8 cellular contexts compared by ENCODE assay signal in genomic region chr10:50260791-50261281, GRCh38. TPM values are rescaled to one million over a fixed set of nuclear protein-coding genes. Genes with fewer than 3 reads are reported as not detected.
DNase-seq lines count a peak whose midpoint lies in the region; ATAC-seq, FAIRE-seq and TF ChIP-seq lines count a peak whose summit lies in the region.

No MANE protein-coding gene starts in this region.

- TF ChIP-seq POLR2A in upper lobe of left lung (IDR thresholded peaks at IDR 0.05) = no peak

- H3K36me3 ChIP-seq in upper lobe of left lung (no peaks in the 10 kb centered on the region), psoas muscle (ENCODE audit: insufficient read depth in 1 of 2, low read depth in 1 of 2) (no peaks in the 10 kb centered on the region)

- H3K36me3 Mint-ChIP-seq in effector memory CD8-positive, alpha-beta T cell (ENCODE audit: insufficient read depth) = no peaks in the 10 kb centered on the region

- ATAC-seq in GM21447 (IDR thresholded peaks at IDR 0.05; ENCODE audit: unreplicated experiment) (peak; percentile 99), HG03558 (IDR thresholded peaks at IDR 0.05; ENCODE audit: extremely low read depth, unreplicated experiment) (peak; percentile 99), upper lobe of left lung (ENCODE audit: low FRiP score in 2 of 2) (no peak), psoas muscle (no peak)
- ATAC-seq in effector memory CD8-positive, alpha-beta T cell (replicated peaks) = peak; percentile 93

- no peak overlapping the region for H3K4me3 Mint-ChIP-seq in effector memory CD8-positive, alpha-beta T cell

- no peak for TF ChIP-seq EP300 in upper lobe of left lung (IDR thresholded peaks at IDR 0.05)

- DNase-seq in GM18507 (ENCODE audit: extremely low spot score, insufficient read length, low read depth) (peak; percentile 52), anterior cingulate cortex (lab: John Stamatoyannopoulos, UW) (no peak), upper lobe of left lung (no peak), psoas muscle (no peak), iPS-NIHi11 (ENCODE audit: low spot score) (no peak)
- DNase-seq in effector memory CD8-positive, alpha-beta T cell = no peak

- peaks cover 9 to 13% of the 10 kb centered on the region in 2 donors for H3K4me1 Mint-ChIP-seq in effector memory CD8-positive, alpha-beta T cell (ENCODE audit: low read depth in 2 of 2)

- H3K27ac Mint-ChIP-seq in effector memory CD8-positive, alpha-beta T cell = no peak overlapping the region

- TF ChIP-seq CTCF in upper lobe of left lung (IDR thresholded peaks at IDR 0.05) (no peak), psoas muscle (IDR thresholded peaks at IDR 0.05) (no peak)

- H3K9me3 Mint-ChIP-seq in effector memory CD8-positive, alpha-beta T cell = no peaks in the 10 kb centered on the region

- H3K27ac ChIP-seq in upper lobe of left lung (no peak overlapping the region), psoas muscle (no peak overlapping the region)

- FAIRE-seq in GM18507 (lab: Jason Lieb, UNC) = peak; percentile 90

- H3K27me3 ChIP-seq in upper lobe of left lung (no peaks in the 10 kb centered on the region), psoas muscle (ENCODE audit: insufficient read depth in 3 of 3, low read length in 2 of 3) (no peaks in the 10 kb centered on the region)

- H3K27me3 Mint-ChIP-seq in effector memory CD8-positive, alpha-beta T cell = peaks cover 54 to 58% of the 10 kb centered on the region in 2 donors

- no peak overlapping the region for H3K4me3 ChIP-seq in upper lobe of left lung
- H3K4me3 ChIP-seq in psoas muscle = no peak overlapping the region

- intact Hi-C loops in psoas muscle (cut with DNase I) = no loop called here

- WGBS in upper lobe of left lung, 2 donors = 32 to 34% methylated on average over 2 of the region's 2 CpGs
- WGBS in psoas muscle, 3 donors = 49 to 54% (median 51%) methylated on average over 2 of the region's 2 CpGs

- H3K4me1 ChIP-seq in upper lobe of left lung (no peaks in the 10 kb centered on the region), psoas muscle (no peaks in the 10 kb centered on the region)

- H3K9me3 ChIP-seq in upper lobe of left lung = no peaks in the 10 kb centered on the region
- H3K9me3 ChIP-seq in psoas muscle = no peaks in the 10 kb centered on the region

RNA-seq across cellular contexts. Expression of gene ASAH2, which starts 9.5 kb away (rescaled TPM):
- total RNA-seq in upper lobe of left lung (10 to 100 TPM in 1 of 6 donors, under 1 TPM in 5; 0.11 to 21.0 (median 0.61) TPM), psoas muscle (1 to 10 TPM in 2 of 4 donors, under 1 TPM in 2; 0.15 to 3.6 (median 1.1) TPM)
- polyA plus RNA-seq in psoas muscle = under 1 TPM; 0.08 to 0.56 (median 0.27) TPM

Comparison
In these comparisons a context has a peak if more than half of its experiments do, and no peak if none do; other contexts are left out.
1. ATAC-seq: peak in GM21447 (single experiment), HG03558 (single experiment) and effector memory CD8-positive, alpha-beta T cell (single experiment); none in upper lobe of left lung (0 of 2) and psoas muscle (0 of 4).